ENCODE assay signal across 24 cellular contexts in the genomic region with DNA sequence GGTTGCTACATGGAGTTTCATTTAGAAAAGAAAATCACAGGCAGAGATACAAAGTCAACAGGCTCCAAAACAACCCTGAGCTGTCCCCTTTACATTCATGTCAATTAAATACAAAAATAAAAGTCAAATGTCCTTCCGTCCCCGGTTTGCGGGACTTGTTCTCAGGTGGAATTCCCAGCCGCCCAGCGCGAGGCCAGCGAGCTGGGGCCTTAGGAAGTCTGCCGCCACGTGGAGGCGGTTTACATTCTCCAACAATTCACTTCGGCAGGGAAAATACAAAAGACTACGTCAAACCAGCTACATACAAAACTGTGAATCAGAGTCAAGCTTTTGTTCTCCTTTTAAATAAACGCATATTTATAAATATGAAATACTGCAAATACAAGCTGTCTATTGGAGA. TPM values are rescaled to one million over a fixed set of nuclear protein-coding genes. Genes with fewer than 3 reads are reported as not detected.
DNase-seq lines count a peak whose midpoint lies in the region; ATAC-seq, FAIRE-seq and TF ChIP-seq lines count a peak whose summit lies in the region.
"Had no signal": no experiment of that assay in that cellular context is flagged by ENCODE, and none has a peak within 500 bp of the region (broad histone marks: within the 10 kb centered on the region; RNA-seq: fewer than 3 reads in every experiment).

No MANE protein-coding gene starts in this region.

- H3K27me3 ChIP-seq in HepG2 (ENCODE audit: control insufficient read depth in 1 of 2, insufficient read depth in 2 of 2, low read length in 2 of 2) (no peaks in the 10 kb centered on the region), right lobe of liver (no peaks in the 10 kb centered on the region), IMR-90 (ENCODE audit: control insufficient read depth, insufficient read depth, low read length) (no peaks in the 10 kb centered on the region), K562 (ENCODE audit: control insufficient read depth in 2 of 2, insufficient read depth in 2 of 2, low read length in 2 of 2) (no peaks in the 10 kb centered on the region; a peak in 2 of 5 replicates), esophagus squamous epithelium (peaks cover 0 to 9% (median 0%) of the 10 kb centered on the region in 4 donors)
- H3K27me3 ChIP-seq: BE2C; BLaER1 treated with 17β-estradiol and CSF1 and Interleukin-3, amounts not matched to agents 10 nM and 100 nM had no signal

- intact Hi-C loops in HepG2 (cut with micrococcal nuclease; ENCODE audit: unreplicated experiment) (no loop called here), right lobe of liver (cut with DNase I) (no loop called here), IMR-90 (cut with micrococcal nuclease) (no loop called here), K562 (cut with micrococcal nuclease) (no loop called here), cardiac septum (cut with DNase I) (no loop called here), esophagus squamous epithelium (cut with DNase I) (no loop called here)

- no peak for FAIRE-seq in HepG2 (lab: Jason Lieb, UNC)
- no peak for FAIRE-seq in K562 (lab: Jason Lieb, UNC)
- FAIRE-seq: A549, G401.6, GM12892, H54 had no signal

- H3K4ac ChIP-seq in IMR-90 (ENCODE audit: low read depth, low read length) = no peak overlapping the region

- BruUV-seq in HepG2 (replicated peaks; lab: Mats Ljungman, UMichigan) (no TSS peak), IMR-90 (replicated peaks; lab: Mats Ljungman, UMichigan) (TSS peak; percentile 62), K562 (replicated peaks; lab: Mats Ljungman, UMichigan) (no TSS peak)

- no peaks in the 10 kb centered on the region for H3K79me2 ChIP-seq in HepG2 (ENCODE audit: insufficient read depth, low read length)
- no peaks in the 10 kb centered on the region for H3K79me2 ChIP-seq in K562 (ENCODE audit: control insufficient read depth, insufficient read depth, low read length)

- ATAC-seq in HepG2 (no peak), right lobe of liver (no peak), IMR-90 (ENCODE audit: low read depth) (no peak), K562 (no peak), GM21390 (IDR thresholded peaks at IDR 0.05; ENCODE audit: unreplicated experiment) (no peak)
- ATAC-seq: A549 had no signal

- no peak overlapping the region for H3K23ac ChIP-seq in IMR-90 (ENCODE audit: low read depth, low read length)

- H2BK20ac ChIP-seq in IMR-90 (ENCODE audit: low read depth, low read length) = no peak overlapping the region

- no peak overlapping the region for H2BK15ac ChIP-seq in IMR-90 (ENCODE audit: low read depth, low read length)

- H2AFZ ChIP-seq in HepG2 (ENCODE audit: low read length) (no peak overlapping the region), IMR-90 (replicated peaks; ENCODE audit: low read length, poor library complexity) (no peak overlapping the region), K562 (ENCODE audit: low read depth, low read length) (no peak overlapping the region)

- no peaks in the 10 kb centered on the region for H3K9me3 ChIP-seq in HepG2 (ENCODE audit: low read length)
- no peaks in the 10 kb centered on the region for H3K9me3 ChIP-seq in right lobe of liver
- no peaks in the 10 kb centered on the region for H3K9me3 ChIP-seq in IMR-90 (ENCODE audit: control insufficient read depth, insufficient read depth, low read length)
- no peaks in the 10 kb centered on the region for H3K9me3 ChIP-seq in K562 (replicated peaks; ENCODE audit: control insufficient read depth, insufficient read depth, low read depth, low read length)
- H3K9me3 ChIP-seq in esophagus squamous epithelium = no peaks in the 10 kb centered on the region
- H3K9me3 ChIP-seq: A549, BE2C, HAP-1 had no signal

- no peak overlapping the region for H2BK120ac ChIP-seq in IMR-90 (ENCODE audit: low read depth, low read length)

- no peak overlapping the region for H3K56ac ChIP-seq in IMR-90 (ENCODE audit: extremely low read depth, insufficient read depth, low read length)

- in situ Hi-C loops in HepG2 (cut with HindIII; ENCODE audit: extremely low pct_ligation_motif_present, low pct_unique_long_range_greater_than_20kb) = no loop called here
- in situ Hi-C loops in IMR-90 (cut with MboI; ENCODE audit: low sequenced_read_pairs) = no loop called here
- in situ Hi-C loops in K562 (cut with MboI) = no loop called here

- no peak overlapping the region for H3K9ac ChIP-seq in HepG2 (ENCODE audit: insufficient read depth, low read depth, low read length)
- H3K9ac ChIP-seq in IMR-90 (ENCODE audit: low read depth, low read length) = no peak overlapping the region
- H3K9ac ChIP-seq in K562 (ENCODE audit: insufficient read depth in 1 of 2, low read depth in 2 of 2, low read length in 2 of 2) = no peak overlapping the region
- H3K9ac ChIP-seq: BLaER1 treated with 17β-estradiol and CSF1 and Interleukin-3, amounts not matched to agents 10 nM and 100 nM had no signal

- WGBS in HepG2 (ENCODE audit: low lambda C conversion rate) = 97% methylated on average over 13 of the region's 13 CpGs
- WGBS in right lobe of liver (ENCODE audit: insufficient coverage, low coverage, low lambda C conversion rate, missing lambda C conversion rate) = 96% methylated on average over 13 of the region's 13 CpGs
- 97% methylated on average over 8 of the region's 13 CpGs; no CpG with 5 or more reads in 1 of the 2 experiments for WGBS in IMR-90 (ENCODE audit: extremely low coverage in 2 of 2, insufficient read length in 1 of 2), 2 experiments
- WGBS in K562 (ENCODE audit: insufficient coverage, low coverage, missing lambda C conversion rate) = 93% methylated on average over 7 of the region's 13 CpGs
- 92 to 93% methylated on average over 9 to 13 of the region's 13 CpGs for WGBS in esophagus squamous epithelium, 2 donors

- H3K4me1 ChIP-seq in HepG2 (ENCODE audit: insufficient read depth, low read length) (peaks cover 59% of the 10 kb centered on the region), right lobe of liver (no peaks in the 10 kb centered on the region), IMR-90 (ENCODE audit: control insufficient read depth, insufficient read depth, low read length) (no peaks in the 10 kb centered on the region), K562 (replicated peaks in 1 of 2; ENCODE audit: control insufficient read depth in 2 of 2, insufficient read depth in 2 of 2, low read length in 2 of 2) (no peaks in the 10 kb centered on the region), esophagus squamous epithelium (no peaks in the 10 kb centered on the region)
- H3K4me1 ChIP-seq: A549, BE2C, HAP-1 had no signal

- TF ChIP-seq RAD21 in HepG2 (CRISPR knock-in tag; IDR thresholded peaks at IDR 0.05) (no peak), IMR-90 (IDR thresholded peaks at IDR 0.05; ENCODE audit: low read length) (no peak), K562 (CRISPR knock-in tag; conservative IDR thresholded peaks at IDR 0.05 in 1 of 2, IDR thresholded peaks at IDR 0.05 in 1 of 2) (no peak)

- TF ChIP-seq POLR2A in HepG2 (IDR thresholded peaks at IDR 0.05; ENCODE audit: insufficient read depth in 1 of 2, low read depth in 2 of 2, low read length in 2 of 2) (no peak), right lobe of liver (IDR thresholded peaks at IDR 0.05) (no peak), IMR-90 (IDR thresholded peaks at IDR 0.05; ENCODE audit: low read depth, low read length) (no peak), K562 (conservative IDR thresholded peaks at IDR 0.05) (no peak), esophagus squamous epithelium (IDR thresholded peaks at IDR 0.05) (no peak)

- POLR2A ChIA-PET in HepG2 (lab: Yijun Ruan, JAX) = interaction anchor here (2.0 kb wide), 1 partner anchor 25 kb away, joined by 11 read pairs; the partner anchor contains the start of gene DDC
- POLR2A ChIA-PET in IMR-90 (lab: Charles Lee; ENCODE audit: unreplicated experiment) = interaction anchor here (0.6 kb wide), 1 partner anchor 60 kb away, joined by 3 read pairs; no protein-coding TSS in a partner anchor
- POLR2A ChIA-PET in K562 (lab: Yijun Ruan, JAX) = no interaction called here

- H3K9me1 ChIP-seq in IMR-90 (ENCODE audit: insufficient read depth, low read length) (peaks cover 2% of the 10 kb centered on the region; the same call in 1 of the 2 replicates), K562 (ENCODE audit: control insufficient read depth, insufficient read depth, low read length) (no peaks in the 10 kb centered on the region)

- H3K4me2 ChIP-seq in HepG2 (ENCODE audit: low read depth, low read length) = no peak overlapping the region
- H3K4me2 ChIP-seq in IMR-90 (ENCODE audit: low read depth, low read length) = no peak overlapping the region
- no peak overlapping the region for H3K4me2 ChIP-seq in K562 (ENCODE audit: insufficient read depth, low read length)
- H3K4me2 ChIP-seq: A549 had no signal

- H3K27ac ChIP-seq in HepG2 (ENCODE audit: extremely low read length, insufficient read depth, low read length) = peak overlapping the region; percentile 79
- no peak overlapping the region for H3K27ac ChIP-seq in right lobe of liver
- H3K27ac ChIP-seq in IMR-90 (ENCODE audit: insufficient read depth, low read length) = no peak overlapping the region
- H3K27ac ChIP-seq in K562 (ENCODE audit: extremely low read depth, low read depth, low read length) = no peak overlapping the region
- H3K27ac ChIP-seq in esophagus squamous epithelium = no peak overlapping the region
- H3K27ac ChIP-seq: A549; BLaER1 treated with 17β-estradiol and CSF1 and Interleukin-3, amounts not matched to agents 10 nM and 100 nM had no signal

- no peak overlapping the region for H2BK5ac ChIP-seq in IMR-90 (ENCODE audit: low read depth, low read length, poor library complexity, severe bottlenecking)

- H2AK5ac ChIP-seq in IMR-90 (ENCODE audit: low read depth, low read length) = no peak overlapping the region

- no peaks in the 10 kb centered on the region for H3K36me3 ChIP-seq in HepG2 (replicated peaks in 1 of 2; ENCODE audit: control insufficient read depth in 1 of 2, insufficient read depth in 2 of 2, low read length in 2 of 2)
- peaks cover 0 to 31% (median 17%) of the 10 kb centered on the region in 4 donors for H3K36me3 ChIP-seq in right lobe of liver
- H3K36me3 ChIP-seq in IMR-90 (ENCODE audit: control insufficient read depth, insufficient read depth, low read length) = peaks cover 15% of the 10 kb centered on the region
- H3K36me3 ChIP-seq in K562 (ENCODE audit: control insufficient read depth, insufficient read depth, low read length) = peaks cover 24% of the 10 kb centered on the region; the same call in 2 of the 3 replicates
- peaks cover 0 to 38% (median 0%) of the 10 kb centered on the region in 3 donors for H3K36me3 ChIP-seq in esophagus squamous epithelium
- H3K36me3 ChIP-seq: BE2C had no signal

- TF ChIP-seq EP300 in HepG2 (IDR thresholded peaks at IDR 0.05; ENCODE audit: low read depth in 2 of 2, low read length in 2 of 2) = no peak
- TF ChIP-seq EP300 in HepG2 (CRISPR knock-in tag; IDR thresholded peaks at IDR 0.05; ENCODE audit: borderline replicate concordance) = no peak
- no peak for TF ChIP-seq EP300 in K562 (IDR thresholded peaks at IDR 0.05; ENCODE audit: low read length)

- no peak overlapping the region for H3K14ac ChIP-seq in IMR-90 (replicated peaks; ENCODE audit: low read depth, low read length)

- H2AK9ac ChIP-seq in IMR-90 (replicated peaks; ENCODE audit: low read depth, low read length, poor library complexity) = no peak overlapping the region

- no peaks in the 10 kb centered on the region for H4K20me1 ChIP-seq in HepG2 (ENCODE audit: insufficient read depth, low read length)
- no peaks in the 10 kb centered on the region; the same call in 1 of the 2 replicates for H4K20me1 ChIP-seq in IMR-90 (ENCODE audit: insufficient read depth, low read length)
- H4K20me1 ChIP-seq in K562 (replicated peaks; ENCODE audit: control insufficient read depth, insufficient read depth, low read length) = no peaks in the 10 kb centered on the region; the same call in 1 of the 2 replicates
- H4K20me1 ChIP-seq: BLaER1 treated with 17β-estradiol and CSF1 and Interleukin-3, amounts not matched to agents 10 nM and 100 nM had no signal

- no peak overlapping the region for H4K8ac ChIP-seq in IMR-90 (ENCODE audit: low read depth in 2 of 2, low read length in 2 of 2)

- TF ChIP-seq CTCF in HepG2 (CRISPR knock-in tag; IDR thresholded peaks at IDR 0.05) = no peak
- TF ChIP-seq CTCF in right lobe of liver (IDR thresholded peaks at IDR 0.05) = no peak
- TF ChIP-seq CTCF in IMR-90 (conservative IDR thresholded peaks at IDR 0.05; ENCODE audit: low read depth, low read length) = no peak
- no peak for TF ChIP-seq CTCF in K562 (IDR thresholded peaks at IDR 0.05 in 2 of 3, conservative IDR thresholded peaks at IDR 0.05 in 1 of 3; ENCODE audit: insufficient read depth in 2 of 3, low read depth in 1 of 3, low read length in 3 of 3)
- TF ChIP-seq CTCF in esophagus squamous epithelium (IDR thresholded peaks at IDR 0.05) = no peak

- no peaks in the 10 kb centered on the region for H3K79me1 ChIP-seq in IMR-90 (ENCODE audit: low read depth in 1 of 2, low read length in 2 of 2)

- H3K4me3 ChIP-seq in HepG2 (replicated peaks in 1 of 3; ENCODE audit: insufficient read depth in 1 of 3, low read depth in 2 of 3, low read length in 3 of 3) (no peak overlapping the region), right lobe of liver (no peak overlapping the region), IMR-90 (ENCODE audit: insufficient read depth, low read depth, low read length) (no peak overlapping the region), K562 (no peak overlapping the region), esophagus squamous epithelium (no peak overlapping the region)
- H3K4me3 ChIP-seq: A549; BLaER1 treated with 17β-estradiol and CSF1 and Interleukin-3, amounts not matched to agents 10 nM and 100 nM; HAP-1 had no signal

- H4K91ac ChIP-seq in IMR-90 (ENCODE audit: insufficient read depth, low read depth, low read length) = no peak overlapping the region

- no peak overlapping the region for H4K5ac ChIP-seq in IMR-90 (ENCODE audit: low read depth, low read length)

- dilution Hi-C loops in IMR-90 (cut with HindIII; ENCODE audit: low sequenced_read_pairs, unreplicated experiment) = no loop called here

- no peak overlapping the region for H3K18ac ChIP-seq in IMR-90 (ENCODE audit: low read depth, low read length)

- CTCF ChIA-PET in HepG2 (lab: Yijun Ruan, JAX; ENCODE audit: low intra/inter-chr PET ratio, low total read pairs) = no interaction called here
- CTCF ChIA-PET in IMR-90 (lab: Yijun Ruan, JAX) = interaction anchor here (0.7 kb wide), 1 partner anchor 551 kb away, joined by 9 read pairs; no protein-coding TSS in a partner anchor
- CTCF ChIA-PET in K562 (lab: Yijun Ruan, JAX; ENCODE audit: low intra/inter-chr PET ratio) = no interaction called here

- DNase-seq in HepG2 (ENCODE audit: low spot score) (no peak), right lobe of liver (no peak), IMR-90 (no peak), K562 (ENCODE audit: extremely low read depth in 1 of 4, low spot score in 3 of 4) (no peak), cardiac septum (ENCODE audit: low spot score) (no peak), esophagus squamous epithelium (lab: John Stamatoyannopoulos, UW) (no peak)
- DNase-seq: 8988T; ACHN; AML-193; BE2C; Calu3; CD4-positive, alpha-beta T cell; CD8-positive, alpha-beta memory T cell; DMS153; DND-41; GOT3 had no signal

RNA-seq across cellular contexts. Expression of gene DDC, which starts 25.3 kb away (rescaled TPM):
- total RNA-seq in HepG2 (2016; rRNA removed; fragmentation: Illumina TruSeq; extraction: Trizol) (93.3 and 126 TPM in 2 replicates), right lobe of liver (10 to 100 TPM; 37.9 to 75.7 (median 45.2) TPM), IMR-90 (2012; rRNA removed) (not detected in 2 replicates), K562 (2014; rRNA removed) (not detected in 2 replicates), K562 (2014; rRNA removed; fragmentation: Illumina TruSeq; extraction: Trizol) (not detected in 2 replicates), K562 (2015; rRNA removed; fragmentation: Illumina TruSeq; extraction: Trizol) (not detected in 2 replicates), K562 (2021) (not detected in 2 replicates), cardiac septum (not detected), esophagus squamous epithelium (under 1 TPM in 1 of 4 donors, not detected in 3; 0.35 TPM)
- total RNA-seq in HepG2 (2016; cell fraction: cytosol; rRNA removed; fragmentation: Illumina TruSeq; extraction: Trizol; ENCODE audit: low read depth) = 23.4 and 29.3 TPM in 2 replicates
- 98.6 and 126 TPM in 2 replicates for total RNA-seq in HepG2 (2016; cell fraction: insoluble cytoplasmic fraction; rRNA removed; fragmentation: Illumina TruSeq; extraction: Trizol)
- 43.9 and 45.3 TPM in 2 replicates for total RNA-seq in HepG2 (2016; cell fraction: membrane; rRNA removed; fragmentation: Illumina TruSeq; extraction: Trizol)
- total RNA-seq in HepG2 (2016; cell fraction: nucleus; rRNA removed; fragmentation: Illumina TruSeq; extraction: Trizol) = 63.9 and 66.7 TPM in 2 replicates
- polyA plus RNA-seq in HepG2 (2011; rRNA removed) (10.1 and 11.7 TPM in 2 replicates), IMR-90 (2012; rRNA removed) (not detected in 2 replicates), K562 (2011; rRNA removed) (not detected in 2 replicates), K562 (2014; fragmentation: Illumina TruSeq; extraction: Trizol) (not detected in 2 replicates), K562 (2014; fragmentation: Nextera tagmentation; extraction: Ambion mirVana) (not detected), K562 (2014; rRNA removed) (0.18 TPM in 1 of 2 replicates, not detected in the other)
- polyA plus RNA-seq in HepG2 (2011; cell fraction: cytosol; rRNA removed) = 10.8 and 11.7 TPM in 2 replicates
- 7.3 and 9.2 TPM in 2 replicates for polyA plus RNA-seq in HepG2 (2011; cell fraction: nucleus; rRNA removed)
- polyA plus RNA-seq in HepG2 (2012) = 25.0 and 51.6 TPM in 2 replicates
- polyA plus RNA-seq in HepG2 (2016; cell fraction: cytosol; fragmentation: Illumina TruSeq; extraction: Trizol; ENCODE audit: low read depth) = 17.2 and 21.3 TPM in 2 replicates
- polyA plus RNA-seq in HepG2 (2016; cell fraction: insoluble cytoplasmic fraction; fragmentation: Illumina TruSeq; extraction: Trizol; ENCODE audit: low read depth) = 93.5 and 100 TPM in 2 replicates
- polyA plus RNA-seq in HepG2 (2016; cell fraction: membrane; fragmentation: Illumina TruSeq; extraction: Trizol; ENCODE audit: low read depth) = 22.3 and 29.4 TPM in 2 replicates
- polyA plus RNA-seq in HepG2 (2016; cell fraction: nucleus; fragmentation: Illumina TruSeq; extraction: Trizol; ENCODE audit: insufficient read depth, low read depth) = 62.4 and 68.1 TPM in 2 replicates
- polyA minus RNA-seq in HepG2 (2011; rRNA and poly(A)+ RNA removed; ENCODE audit: low replicate concordance) = 14.2 TPM in 1 of 2 replicates, not detected in the other
- polyA minus RNA-seq in HepG2 (2011; cell fraction: cytosol; rRNA and poly(A)+ RNA removed) = 6.2 and 7.7 TPM in 2 replicates
- 10.3 and 12.4 TPM in 2 replicates for polyA minus RNA-seq in HepG2 (2011; cell fraction: nucleus; rRNA and poly(A)+ RNA removed)
- not detected in 2 replicates for polyA plus RNA-seq in IMR-90 (2012; cell fraction: cytosol; rRNA removed)
- polyA plus RNA-seq in IMR-90 (2012; cell fraction: nucleus; rRNA removed; ENCODE audit: low replicate concordance) = not detected in 2 replicates
- not detected in 2 replicates for total RNA-seq in K562 (2011; cell fraction: chromatin; rRNA removed; ENCODE audit: low replicate concordance)
- total RNA-seq in K562 (2011; cell fraction: nucleolus; rRNA removed) = not detected in 2 replicates
- not detected in 2 replicates for total RNA-seq in K562 (2011; cell fraction: nucleoplasm; rRNA removed)
- polyA plus RNA-seq in K562 (2011; cell fraction: cytosol; rRNA removed) = not detected in 2 replicates
- not detected in 2 replicates for polyA plus RNA-seq in K562 (2011; cell fraction: nucleus; rRNA removed)
- not detected in 2 replicates for polyA plus RNA-seq in K562 (2012)
- polyA minus RNA-seq in K562 (2011; rRNA and poly(A)+ RNA removed) = not detected in 2 replicates
- not detected in 2 replicates for polyA minus RNA-seq in K562 (2011; cell fraction: cytosol; rRNA and poly(A)+ RNA removed)
- not detected in 2 replicates for polyA minus RNA-seq in K562 (2011; cell fraction: nucleus; rRNA and poly(A)+ RNA removed)
- total RNA-seq: CD4-positive, alpha-beta T cell; CD8-positive, alpha-beta memory T cell had no signal
- polyA plus RNA-seq: CD14-positive monocyte; CD8-positive, alpha-beta memory T cell had no signal

Comparison
In these comparisons a context has a peak if more than half of its experiments do, and no peak if none do; other contexts are left out.
1. RNA of gene DDC, which starts 25.3 kb away (total RNA-seq): 23.4 to 126 TPM in HepG2 and 37.9 to 75.7 TPM in right lobe of liver; 0.35 TPM in esophagus squamous epithelium, not detected in cardiac septum (single experiment), not detected in IMR-90 and not detected in K562; every median in the first group is over 10 times any median in the second.
2. Of the 241 proteins assayed by ChIP-seq in both HepG2 and K562: peak only in HepG2: none; only in K562: none; in both: ZBTB33; in neither: 240.